37 cellular contexts compared by ENCODE assay signal in genomic region chr1:11545793-11546192, GRCh38.
"Had no signal": no experiment of that assay in that cellular context is flagged by ENCODE, and none has a peak within 500 bp of the region (broad histone marks: within the 10 kb centered on the region; RNA-seq: fewer than 3 reads in every experiment).

No MANE protein-coding gene starts in this region.

- H3K4me3 Mint-ChIP-seq: activated B cell treated with CpG ODN at 0.5 μM for 24 hours; activated CD8-positive, alpha-beta memory T cell treated with anti-CD3 and anti-CD28 coated beads, Interleukin-2, amount 10 ng/mL, durations not matched to agents 7 days and 5 days; activated CD8-positive, alpha-beta T cell treated with anti-CD3 and anti-CD28 coated beads, Interleukin-2, amount 10 ng/mL, durations not matched to agents 7 days and 5 days; activated naive CD4-positive, alpha-beta T cell treated with anti-CD3 and anti-CD28 coated beads for 36 hours; activated naive CD4-positive, alpha-beta T cell treated with anti-CD3 and anti-CD28 coated beads, Interleukin-2, amount 50 U/mL, for 24 hours; activated naive CD8-positive, alpha-beta T cell treated with anti-CD3 and anti-CD28 coated beads for 36 hours; activated naive CD8-positive, alpha-beta T cell treated with anti-CD3 and anti-CD28 coated beads, Interleukin-2, amount 50 U/mL, for 24 hours; activated T-helper 1 cell treated with anti-CD3 and anti-CD28 coated beads, Interleukin-12 subunit alpha, Interleukin-12 subunit beta, Interleukin-2, Interleukin-4 antibody, amounts not matched to agents 30 ng/mL and 10 ng/mL and 1 ng/mL, durations not matched to agents 14 hours and 24 hours and 36 hours; effector memory CD8-positive, alpha-beta T cell; T-helper 17 cell; T-helper 2 cell treated with Interferon-gamma antibody and Interleukin-4, amounts not matched to agents 5 μg/mL and 100 μg/mL, for 36 hours had no signal

- H3K27me3 ChIP-seq: body of pancreas had no signal

- H3K4me1 Mint-ChIP-seq: activated B cell treated with CpG ODN at 0.5 μM for 24 hours; activated CD8-positive, alpha-beta memory T cell treated with anti-CD3 and anti-CD28 coated beads, Interleukin-2, amount 10 ng/mL, durations not matched to agents 7 days and 5 days; activated naive CD8-positive, alpha-beta T cell treated with anti-CD3 and anti-CD28 coated beads, Interleukin-2, amount 50 U/mL, for 24 hours had no signal

- H3K4me3 ChIP-seq: adrenal gland, body of pancreas, breast epithelium, cardiac muscle cell, esophagus muscularis mucosa, gastrocnemius medialis had no signal

- H3K36me3 Mint-ChIP-seq: activated CD8-positive, alpha-beta memory T cell treated with anti-CD3 and anti-CD28 coated beads, Interleukin-2, amount 10 ng/mL, durations not matched to agents 7 days and 5 days; activated naive CD4-positive, alpha-beta T cell treated with anti-CD3 and anti-CD28 coated beads, Interleukin-2, amount 50 U/mL, for 24 hours; activated naive CD8-positive, alpha-beta T cell treated with anti-CD3 and anti-CD28 coated beads for 36 hours had no signal

- DNase-seq: activated B cell treated with CpG ODN at 0.5 μM for 24 hours; activated CD4-positive, alpha-beta T cell treated with anti-CD3 and anti-CD28 coated beads for 48 hours; activated CD4-positive, alpha-beta T cell treated with anti-CD3 and anti-CD28 coated beads, Interleukin-2, amount 50 U/mL, for 1 hour; activated CD4-positive, alpha-beta T cell treated with anti-CD3 and anti-CD28 coated beads, Interleukin-2, amount 50 U/mL, for 48 hours; activated CD8-positive, alpha-beta memory T cell treated with anti-CD3 and anti-CD28 coated beads, Interleukin-2, amount 10 ng/mL, durations not matched to agents 7 days and 5 days; activated CD8-positive, alpha-beta memory T cell treated with anti-CD3 and anti-CD28 coated beads, Interleukin-2, amount 50 U/mL, for 4 hours; activated CD8-positive, alpha-beta T cell treated with anti-CD3 and anti-CD28 coated beads, Interleukin-2, amount 10 ng/mL, durations not matched to agents 7 days and 5 days; activated effector memory CD4-positive, alpha-beta T cell treated with anti-CD3 and anti-CD28 coated beads, Interleukin-2, amount 50 U/mL, for 16 hours; activated naive CD4-positive, alpha-beta T cell treated with anti-CD3 and anti-CD28 coated beads for 36 hours; activated naive CD8-positive, alpha-beta T cell treated with anti-CD3 and anti-CD28 coated beads for 36 hours; activated naive CD8-positive, alpha-beta T cell treated with anti-CD3 and anti-CD28 coated beads, Interleukin-2, amount 50 U/mL, for 24 hours; activated T-cell treated with anti-CD3 and anti-CD28 coated beads, Interleukin-2, amount 50 U/mL, for 1 hour; activated T-cell treated with anti-CD3 and anti-CD28 coated beads, Interleukin-2, amount 50 U/mL, for 48 hours; amygdala; aorta; body of pancreas; central memory CD4-positive, alpha-beta T cell; cerebellar nuclear complex; cortex of kidney; dermis blood vessel endothelial cell; effector CD4-positive, alpha-beta T cell; effector memory CD8-positive, alpha-beta T cell; erythroblast; foreskin keratinocyte; gastrocnemius medialis; T-helper 1 cell; T-helper 17 cell; T1000; WERI-Rb-1 had no signal

- H3K9me3 Mint-ChIP-seq: activated B cell treated with CpG ODN at 0.5 μM for 24 hours; activated naive CD4-positive, alpha-beta T cell treated with anti-CD3 and anti-CD28 coated beads for 36 hours; activated naive CD8-positive, alpha-beta T cell treated with anti-CD3 and anti-CD28 coated beads for 36 hours; activated naive CD8-positive, alpha-beta T cell treated with anti-CD3 and anti-CD28 coated beads, Interleukin-2, amount 50 U/mL, for 24 hours; activated T-helper 1 cell treated with anti-CD3 and anti-CD28 coated beads, Interleukin-12 subunit alpha, Interleukin-12 subunit beta, Interleukin-2, Interleukin-4 antibody, amounts not matched to agents 30 ng/mL and 10 ng/mL and 1 ng/mL, durations not matched to agents 14 hours and 24 hours and 36 hours; activated T-helper 2 cell treated with anti-CD3 and anti-CD28 coated beads, Interferon-gamma antibody, Interleukin-2, Interleukin-4, amounts not matched to agents 10 μg/mL and 5 μg/mL and 100 μg/mL, durations not matched to agents 14 hours and 24 hours and 36 hours; effector memory CD8-positive, alpha-beta T cell; T-helper 2 cell treated with Interferon-gamma antibody and Interleukin-4, amounts not matched to agents 5 μg/mL and 100 μg/mL, for 36 hours had no signal

- H3K27ac ChIP-seq: adrenal gland, body of pancreas, breast epithelium, cardiac muscle cell, esophagus muscularis mucosa, foreskin keratinocyte, gastrocnemius medialis, WERI-Rb-1 had no signal

- H3K27ac Mint-ChIP-seq: activated B cell treated with CpG ODN at 0.5 μM for 24 hours; activated CD8-positive, alpha-beta memory T cell treated with anti-CD3 and anti-CD28 coated beads, Interleukin-2, amount 10 ng/mL, durations not matched to agents 7 days and 5 days; activated CD8-positive, alpha-beta T cell treated with anti-CD3 and anti-CD28 coated beads, Interleukin-2, amount 10 ng/mL, durations not matched to agents 7 days and 5 days; activated naive CD4-positive, alpha-beta T cell treated with anti-CD3 and anti-CD28 coated beads for 36 hours; activated naive CD4-positive, alpha-beta T cell treated with anti-CD3 and anti-CD28 coated beads, Interleukin-2, amount 50 U/mL, for 24 hours; activated naive CD8-positive, alpha-beta T cell treated with anti-CD3 and anti-CD28 coated beads for 36 hours; activated naive CD8-positive, alpha-beta T cell treated with anti-CD3 and anti-CD28 coated beads, Interleukin-2, amount 50 U/mL, for 24 hours; activated T-helper 1 cell treated with anti-CD3 and anti-CD28 coated beads, Interleukin-12 subunit alpha, Interleukin-12 subunit beta, Interleukin-2, Interleukin-4 antibody, amounts not matched to agents 30 ng/mL and 10 ng/mL and 1 ng/mL, durations not matched to agents 14 hours and 24 hours and 36 hours; activated T-helper 2 cell treated with anti-CD3 and anti-CD28 coated beads, Interferon-gamma antibody, Interleukin-2, Interleukin-4, amounts not matched to agents 10 μg/mL and 5 μg/mL and 100 μg/mL, durations not matched to agents 14 hours and 24 hours and 36 hours; effector memory CD8-positive, alpha-beta T cell; T-helper 17 cell; T-helper 2 cell treated with Interferon-gamma antibody and Interleukin-4, amounts not matched to agents 5 μg/mL and 100 μg/mL, for 36 hours had no signal

- H3K4me1 ChIP-seq: adrenal gland, body of pancreas, breast epithelium, esophagus muscularis mucosa, foreskin keratinocyte, gastrocnemius medialis had no signal

- H3K36me3 ChIP-seq: adrenal gland, breast epithelium, cardiac muscle cell, esophagus muscularis mucosa, gastrocnemius medialis, WERI-Rb-1 had no signal

- H3K9me3 ChIP-seq: adrenal gland, body of pancreas, breast epithelium, esophagus muscularis mucosa, gastrocnemius medialis had no signal
